23 cellular contexts compared by ENCODE assay signal in genomic region chr3:114887806-114888205, GRCh38.
"Had no signal": no experiment of that assay in that cellular context is flagged by ENCODE, and none has a peak within 500 bp of the region (broad histone marks: within the 10 kb centered on the region; RNA-seq: fewer than 3 reads in every experiment).

No MANE protein-coding gene starts in this region.

- H3K9ac ChIP-seq: neural progenitor cell had no signal

- DNase-seq: activated CD4-positive, alpha-beta memory T cell treated with anti-CD3 and anti-CD28 coated beads for 36 hours; activated CD4-positive, alpha-beta T cell treated with anti-CD3 and anti-CD28 coated beads for 48 hours; activated effector memory CD4-positive, alpha-beta T cell treated with Interleukin-2 at 50 U/mL for 16 hours; activated naive CD4-positive, alpha-beta T cell treated with anti-CD3 and anti-CD28 coated beads for 36 hours; activated T-cell treated with anti-CD3 and anti-CD28 coated beads, Interleukin-2, amount 50 U/mL, for 72 hours; body of pancreas; dermis blood vessel endothelial cell; effector CD8-positive, alpha-beta T cell; foreskin melanocyte; kidney; naive B cell; retina; stimulated activated CD4-positive, alpha-beta T cell treated with anti-CD3 and anti-CD28 coated beads, Interleukin-2, amount 100 ng/mL, for 48 hours; stimulated activated CD8-positive, alpha-beta memory T cell treated with anti-CD3 and anti-CD28 coated beads, Interleukin-4, amount 100 ng/mL, for 48 hours; stimulated activated naive B cell treated with anti-CD40 and anti-IgM and Interleukin-4, amounts not matched to agents 10 μg/mL and 1 μg/mL and 100 μg/mL, for 72 hours; T-helper 17 cell; testis had no signal

- H3K4me3 ChIP-seq: body of pancreas, lung, neural progenitor cell, testis, vagina had no signal

- H3K9me3 Mint-ChIP-seq: activated CD4-positive, alpha-beta memory T cell treated with anti-CD3 and anti-CD28 coated beads for 36 hours; activated naive CD4-positive, alpha-beta T cell treated with anti-CD3 and anti-CD28 coated beads for 36 hours; activated T-cell treated with anti-CD3 and anti-CD28 coated beads, Interleukin-2, amount 50 U/mL, for 72 hours; stimulated activated naive B cell treated with anti-CD40 and anti-IgM and Interleukin-4, amounts not matched to agents 10 μg/mL and 1 μg/mL and 100 μg/mL, for 72 hours had no signal

- H3K27me3 Mint-ChIP-seq: activated CD4-positive, alpha-beta memory T cell treated with anti-CD3 and anti-CD28 coated beads for 36 hours; naive B cell; progenitor cell of endocrine pancreas; stimulated activated naive B cell treated with anti-CD40 and anti-IgM and Interleukin-4, amounts not matched to agents 10 μg/mL and 1 μg/mL and 100 μg/mL, for 72 hours; T-helper 17 cell; type B pancreatic cell had no signal

- H3K27ac Mint-ChIP-seq: activated CD4-positive, alpha-beta memory T cell treated with anti-CD3 and anti-CD28 coated beads for 36 hours; activated naive CD4-positive, alpha-beta T cell treated with anti-CD3 and anti-CD28 coated beads for 36 hours; activated T-cell treated with anti-CD3 and anti-CD28 coated beads, Interleukin-2, amount 50 U/mL, for 72 hours; neural progenitor cell; progenitor cell of endocrine pancreas; stimulated activated naive B cell treated with anti-CD40 and anti-IgM and Interleukin-4, amounts not matched to agents 10 μg/mL and 1 μg/mL and 100 μg/mL, for 72 hours; T-helper 17 cell; type B pancreatic cell had no signal

- H3K4me3 Mint-ChIP-seq: activated CD4-positive, alpha-beta memory T cell treated with anti-CD3 and anti-CD28 coated beads for 36 hours; activated naive CD4-positive, alpha-beta T cell treated with anti-CD3 and anti-CD28 coated beads for 36 hours; activated T-cell treated with anti-CD3 and anti-CD28 coated beads, Interleukin-2, amount 50 U/mL, for 72 hours; naive B cell; neural progenitor cell; stimulated activated naive B cell treated with anti-CD40 and anti-IgM and Interleukin-4, amounts not matched to agents 10 μg/mL and 1 μg/mL and 100 μg/mL, for 72 hours; T-helper 17 cell; type B pancreatic cell had no signal

- H3K27ac ChIP-seq: body of pancreas, neural progenitor cell, testis, vagina had no signal

- ATAC-seq: activated T-cell treated with anti-CD3 and anti-CD28 coated beads, Interleukin-2, amount 50 U/mL, for 72 hours; body of pancreas; esophagus mucosa; stimulated activated naive B cell treated with anti-CD40 and anti-IgM and Interleukin-4, amounts not matched to agents 10 μg/mL and 1 μg/mL and 100 μg/mL, for 72 hours; T-helper 17 cell had no signal

- H3K36me3 Mint-ChIP-seq: neural progenitor cell, type B pancreatic cell had no signal

- H3K27me3 ChIP-seq: body of pancreas, neural progenitor cell, testis, vagina had no signal

- H3K36me3 ChIP-seq: neural progenitor cell, vagina had no signal

- H3K4me1 Mint-ChIP-seq: stimulated activated naive B cell treated with anti-CD40 and anti-IgM and Interleukin-4, amounts not matched to agents 10 μg/mL and 1 μg/mL and 100 μg/mL, for 72 hours had no signal

- H3K4me1 ChIP-seq: testis, vagina had no signal

- H3K9me3 ChIP-seq: body of pancreas, testis, vagina had no signal
